Comparison of ENCODE assay signal across 8 cellular contexts in the genomic region with DNA sequence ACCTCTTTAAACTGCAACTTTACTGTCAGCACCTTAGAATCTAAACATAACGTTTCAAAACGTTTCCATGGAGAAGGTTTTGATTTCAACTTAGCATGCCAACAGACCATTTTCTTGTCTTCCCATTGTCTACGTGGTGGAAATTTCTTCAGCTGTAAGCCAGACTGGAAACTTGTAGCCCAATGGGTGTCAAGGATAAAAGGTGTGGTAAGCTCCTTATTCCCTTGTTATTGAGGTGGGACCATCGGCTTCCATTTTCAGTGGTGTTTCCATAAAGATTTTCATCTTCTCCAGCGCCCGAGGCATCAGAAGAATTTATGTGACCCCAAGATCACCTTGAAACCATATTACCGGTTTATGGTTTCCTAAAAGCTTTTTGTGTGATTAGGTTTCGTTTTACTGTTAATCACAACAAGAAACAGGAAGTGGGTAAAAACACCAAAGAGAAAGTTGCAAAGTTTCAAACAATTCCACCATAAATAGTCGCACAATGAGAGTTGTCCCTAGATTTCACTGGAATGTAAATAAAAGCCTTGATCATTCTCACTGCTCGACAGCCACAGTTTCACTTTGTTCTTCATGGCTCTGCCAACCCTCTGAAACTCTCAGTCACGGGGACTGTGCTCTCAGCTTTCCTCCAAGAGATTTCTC.
DNase-seq lines count a peak whose midpoint lies in the region; ATAC-seq and TF ChIP-seq lines count a peak whose summit lies in the region.

No MANE protein-coding gene starts in this region.

- peak overlapping the region; percentile 85 for H3K27ac Mint-ChIP-seq in activated naive CD8-positive, alpha-beta T cell

- H3K9me3 ChIP-seq in right cardiac atrium (ENCODE audit: control insufficient read depth, low read length): no peaks in the 10 kb centered on the region

- no peaks in the 10 kb centered on the region for H3K27me3 Mint-ChIP-seq in activated naive CD8-positive, alpha-beta T cell

- peak overlapping the region; percentile 81 for H3K4me3 Mint-ChIP-seq in activated naive CD8-positive, alpha-beta T cell

- no peak overlapping the region for H3K27ac ChIP-seq in right cardiac atrium (ENCODE audit: low read length)

- WGBS in right cardiac atrium: 24% methylated on average over 11 of the region's 11 CpGs

- DNase-seq in GM12865 (ENCODE audit: low read depth) (peak; percentile 62), right cardiac atrium (no peak), smooth muscle cell of the brain vasculature (ENCODE audit: low read depth, low spot score) (peak; percentile 3), COLO668 (lab: John Stamatoyannopoulos, UW; ENCODE audit: unreplicated experiment) (no peak)
- peak; percentile 69 for DNase-seq in Jurkat, Clone E6-1 (ENCODE audit: low read depth, low spot score)
- no peak for DNase-seq in stimulated activated CD4-positive, alpha-beta T cell treated with anti-CD3 and anti-CD28 coated beads, Interleukin-12 subunit alpha, Interleukin-12 subunit beta, amount 100 ng/mL, for 4 hours

- H3K9me3 Mint-ChIP-seq in activated naive CD8-positive, alpha-beta T cell (ENCODE audit: low read depth): no peaks in the 10 kb centered on the region

- H3K36me3 Mint-ChIP-seq in activated naive CD8-positive, alpha-beta T cell: no peaks in the 10 kb centered on the region

- intact Hi-C loops in right cardiac atrium (cut with DNase I): loop anchor here in 3 of 4 donors (5.0 to 10.0 kb wide), 3 partner anchors 200 to 370 kb away; partner anchors contain the start of gene OPN5 (in 2 of the 3)

- no peak for TF ChIP-seq CTCF in GM12865 (IDR thresholded peaks at IDR 0.05; ENCODE audit: insufficient read depth, low read depth, low read length, missing control alignments)

- no peaks in the 10 kb centered on the region for H3K27me3 ChIP-seq in right cardiac atrium (ENCODE audit: control insufficient read depth, insufficient read depth)

- H3K4me1 Mint-ChIP-seq in activated naive CD8-positive, alpha-beta T cell (ENCODE audit: low read depth): peaks cover 16% of the 10 kb centered on the region

- H3K4me1 ChIP-seq in right cardiac atrium (ENCODE audit: control insufficient read depth, insufficient read depth, low read length): no peaks in the 10 kb centered on the region

- peak overlapping the region; percentile 63 for H3K4me3 ChIP-seq in GM12865 (ENCODE audit: low read depth, low read length)
- peak overlapping the region; percentile 58 for H3K4me3 ChIP-seq in Jurkat, Clone E6-1 (ENCODE audit: low read length)
- H3K4me3 ChIP-seq in right cardiac atrium (ENCODE audit: low read length): peak overlapping the region; percentile 54

- ATAC-seq in GM21717 (IDR thresholded peaks at IDR 0.05; ENCODE audit: unreplicated experiment): peak; percentile 56
- ATAC-seq in right cardiac atrium: peak; percentile 59 to 84

Comparison
In these comparisons a context has a peak if more than half of its experiments do, and no peak if none do; other contexts are left out.
1. DNase-seq: peak in GM12865 (single experiment), Jurkat, Clone E6-1 (single experiment) and smooth muscle cell of the brain vasculature (single experiment); none in right cardiac atrium (0 of 3), COLO668 (single experiment) and stimulated activated CD4-positive, alpha-beta T cell treated with anti-CD3 and anti-CD28 coated beads, Interleukin-12 subunit alpha, Interleukin-12 subunit beta, amount 100 ng/mL, for 4 hours (single experiment).
2. Peak in every context shown above with its lines, with median percentiles within 50 percentile points of each other: H3K4me3 ChIP-seq.